In the genomic region with DNA sequence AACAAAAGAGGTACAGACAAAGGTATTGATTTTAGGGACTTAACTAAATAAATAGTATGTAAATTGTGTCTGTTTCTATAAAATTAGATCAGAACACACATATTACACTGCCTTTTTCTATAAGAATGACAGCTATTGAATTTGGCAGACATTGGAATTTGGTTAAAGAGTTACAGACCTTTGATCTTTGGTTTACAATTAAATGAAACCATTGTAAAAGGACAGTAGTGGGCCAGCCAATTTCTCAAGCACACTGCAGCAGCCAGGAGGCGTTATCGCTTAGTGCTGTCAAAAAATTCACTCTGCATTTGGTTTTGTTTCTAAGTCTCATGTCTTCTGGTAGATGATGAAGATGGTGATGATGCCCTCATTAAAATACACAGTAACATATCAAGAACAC, we compare ENCODE assay signal across 17 cellular contexts.
DNase-seq lines count a peak whose midpoint lies in the region; ATAC-seq, FAIRE-seq and TF ChIP-seq lines count a peak whose summit lies in the region.
"Had no signal": no experiment of that assay in that cellular context is flagged by ENCODE, and none has a peak within 500 bp of the region (broad histone marks: within the 10 kb centered on the region; RNA-seq: fewer than 3 reads in every experiment).

No MANE protein-coding gene starts in this region.

- H3K9me3 ChIP-seq in GM12878 (replicated peaks; ENCODE audit: control insufficient read depth, insufficient read depth, low read length) (no peaks in the 10 kb centered on the region), HepG2 (ENCODE audit: low read length) (no peaks in the 10 kb centered on the region), upper lobe of left lung (no peaks in the 10 kb centered on the region)

- TF ChIP-seq EP300 in GM12878 (IDR thresholded peaks at IDR 0.05; ENCODE audit: borderline replicate concordance in 1 of 2, control insufficient read depth in 1 of 2, low read depth in 2 of 2, low read length in 2 of 2) (no peak), HepG2 (IDR thresholded peaks at IDR 0.05; ENCODE audit: low read depth in 2 of 2, low read length in 2 of 2) (no peak), HepG2 (CRISPR knock-in tag; IDR thresholded peaks at IDR 0.05; ENCODE audit: borderline replicate concordance) (no peak), upper lobe of left lung (IDR thresholded peaks at IDR 0.05) (no peak)

- SMC1A ChIA-PET in GM12878 (lab: Charles Lee; ENCODE audit: uncharacterized antibody, unreplicated experiment), result interaction anchor here (1.4 kb wide), 1 partner anchor 434 kb away, joined by 4 read pairs; no protein-coding TSS in a partner anchor

- intact Hi-C loops in GM12878 (cut with micrococcal nuclease; ENCODE audit: unreplicated experiment), result no loop called here
- intact Hi-C loops in HepG2 (cut with micrococcal nuclease; ENCODE audit: unreplicated experiment), result loop anchor here (5.0 kb wide), 1 partner anchor 431 kb away; no protein-coding TSS in a partner anchor

- H3K79me2 ChIP-seq in GM12878 (ENCODE audit: control insufficient read depth, insufficient read depth, low read length), result no peaks in the 10 kb centered on the region
- H3K79me2 ChIP-seq in HepG2 (ENCODE audit: insufficient read depth, low read length), result no peaks in the 10 kb centered on the region

- H3K27ac ChIP-seq in GM12878 (ENCODE audit: control insufficient read depth, insufficient read depth) (no peak overlapping the region), HepG2 (ENCODE audit: extremely low read length, insufficient read depth, low read length) (no peak overlapping the region), upper lobe of left lung (no peak overlapping the region)

- no peaks in the 10 kb centered on the region for H3K4me1 ChIP-seq in GM12878 (ENCODE audit: control insufficient read depth, insufficient read depth, low read length)
- H3K4me1 ChIP-seq in HepG2 (ENCODE audit: insufficient read depth, low read length), result 0 out of 2 replicates have a peak, but pooled peaks cover 7% of the 10 kb centered on the region
- H3K4me1 ChIP-seq in upper lobe of left lung, result no peaks in the 10 kb centered on the region

- in situ Hi-C loops in GM12878 (cut with MboI), result no loop called here
- in situ Hi-C loops in HepG2 (cut with HindIII; ENCODE audit: extremely low pct_ligation_motif_present, low pct_unique_long_range_greater_than_20kb), result no loop called here

- CTCF ChIA-PET in GM12878 (lab: Yijun Ruan, JAX) (interaction anchor here (1.0 to 1.1 kb wide), 2 partner anchors 27 to 433 kb away, joined by 3 to 5 read pairs; no protein-coding TSS in a partner anchor), HepG2 (lab: Yijun Ruan, JAX; ENCODE audit: low intra/inter-chr PET ratio, low total read pairs) (no interaction called here)

- peak; percentile 24; the same call in 1 of the 2 replicates for TF ChIP-seq CTCF in AG10803 (conservative IDR thresholded peaks at IDR 0.05; ENCODE audit: low read length)
- peak in 2 of 3 experiments; percentile 8 to 27; a peak in 1 of 6 replicates for TF ChIP-seq CTCF in GM12878 (IDR thresholded peaks at IDR 0.05 in 2 of 3, conservative IDR thresholded peaks at IDR 0.05 in 1 of 3; ENCODE audit: control insufficient read depth in 2 of 3, extremely low read depth in 1 of 3, insufficient read depth in 1 of 3, low read depth in 3 of 3, low read length in 3 of 3)
- TF ChIP-seq CTCF in HepG2 (CRISPR knock-in tag; IDR thresholded peaks at IDR 0.05), result peak; percentile 55
- peak in 1 of 6 experiments; percentile 28 for TF ChIP-seq CTCF in upper lobe of left lung (IDR thresholded peaks at IDR 0.05)

- ATAC-seq in GM12878 (no peak), HepG2 (peak; percentile 85), GM19463 (IDR thresholded peaks at IDR 0.05; ENCODE audit: unreplicated experiment) (no peak), upper lobe of left lung (ENCODE audit: low FRiP score in 2 of 2) (no peak)
- ATAC-seq: activated naive CD4-positive, alpha-beta T cell treated with anti-CD3 and anti-CD28 coated beads, Interleukin-2, amount 50 U/mL, for 72 hours; stimulated activated memory B cell treated with anti-CD40 and anti-IgM and Interleukin-4, amounts not matched to agents 10 μg/mL and 1 μg/mL and 100 μg/mL, for 72 hours; T-helper 17 cell had no signal

- H3K36me3 ChIP-seq in GM12878 (ENCODE audit: control insufficient read depth in 2 of 2, insufficient read depth in 2 of 2, low read length in 1 of 2) (no peaks in the 10 kb centered on the region), HepG2 (replicated peaks in 1 of 2; ENCODE audit: control insufficient read depth in 1 of 2, insufficient read depth in 2 of 2, low read length in 2 of 2) (no peaks in the 10 kb centered on the region), upper lobe of left lung (no peaks in the 10 kb centered on the region)

- H3K4me3 ChIP-seq in AG10803 (ENCODE audit: low read length) (no peak overlapping the region), GM12878 (no peak overlapping the region), HepG2 (replicated peaks in 1 of 3; ENCODE audit: insufficient read depth in 1 of 3, low read depth in 2 of 3, low read length in 3 of 3) (no peak overlapping the region), upper lobe of left lung (no peak overlapping the region)

- POLR2A ChIA-PET in GM12878 (lab: Charles Lee) (no interaction called here), HepG2 (lab: Yijun Ruan, JAX) (no interaction called here)

- DNase-seq in AG10803 (ENCODE audit: low read depth) (no peak), HuH-7 (ENCODE audit: low spot score) (peak; percentile 6), GM12878 (ENCODE audit: low read depth, low spot score) (no peak), HepG2 (ENCODE audit: low spot score) (peak; percentile 50), upper lobe of left lung (no peak), SW 1271 (lab: John Stamatoyannopoulos, UW) (no peak), DMS79 treated with DMSO at 0.1 percent for 48 hours (lab: John Stamatoyannopoulos, UW) (no peak)
- DNase-seq: activated CD4-positive, alpha-beta T cell treated with anti-CD3 and anti-CD28 coated beads for 4 hours; activated T-cell treated with anti-CD3 and anti-CD28 coated beads for 4 hours; DMS 273 treated with DMSO at 0.1 percent for 48 hours; Kasumi-1; NCI-H1694 treated with DMSO at 0.1 percent for 48 hours; nephron progenitor cell; T-helper 17 cell had no signal

- 27% methylated on average over 2 of the region's 2 CpGs for WGBS in GM12878 (ENCODE audit: insufficient coverage, insufficient replicate concordance, low lambda C conversion rate, missing lambda C conversion rate)
- 28% methylated on average over 2 of the region's 2 CpGs for WGBS in HepG2 (ENCODE audit: low lambda C conversion rate)
- WGBS in upper lobe of left lung, 2 donors, result 70 to 80% methylated on average over 2 of the region's 2 CpGs

- no peaks in the 10 kb centered on the region for H4K20me1 ChIP-seq in GM12878 (ENCODE audit: control insufficient read depth, insufficient read depth)
- no peaks in the 10 kb centered on the region for H4K20me1 ChIP-seq in HepG2 (ENCODE audit: insufficient read depth, low read length)

- RAD21 ChIA-PET in GM12878 (lab: Charles Lee; ENCODE audit: unreplicated experiment), result no interaction called here

- TF ChIP-seq RAD21 in GM12878 (IDR thresholded peaks at IDR 0.05; ENCODE audit: insufficient read depth, low read depth, low read length), result no peak
- TF ChIP-seq RAD21 in HepG2 (CRISPR knock-in tag; IDR thresholded peaks at IDR 0.05), result no peak

- BruUV-seq in GM12878 (replicated peaks; lab: Mats Ljungman, UMichigan), result no TSS peak
- no TSS peak for BruUV-seq in HepG2 (replicated peaks; lab: Mats Ljungman, UMichigan)

- no peak overlapping the region for H3K9ac ChIP-seq in GM12878 (ENCODE audit: control insufficient read depth, insufficient read depth, low read length)
- H3K9ac ChIP-seq in HepG2 (ENCODE audit: insufficient read depth, low read depth, low read length), result no peak overlapping the region

- no peak overlapping the region for H3K4me2 ChIP-seq in GM12878 (ENCODE audit: control insufficient read depth, insufficient read depth)
- no peak overlapping the region for H3K4me2 ChIP-seq in HepG2 (ENCODE audit: low read depth, low read length)

- no peak for FAIRE-seq in GM12878 (lab: Jason Lieb, UNC)
- no peak for FAIRE-seq in HepG2 (lab: Jason Lieb, UNC)

- no peak for TF ChIP-seq POLR2A in GM12878 (IDR thresholded peaks at IDR 0.05; ENCODE audit: low read depth, low read length)
- no peak for TF ChIP-seq POLR2A in HepG2 (IDR thresholded peaks at IDR 0.05; ENCODE audit: insufficient read depth in 1 of 2, low read depth in 2 of 2, low read length in 2 of 2)
- TF ChIP-seq POLR2A in upper lobe of left lung (IDR thresholded peaks at IDR 0.05), result no peak

- no peak overlapping the region for H2AFZ ChIP-seq in GM12878 (ENCODE audit: control insufficient read depth, low read depth, low read length)
- H2AFZ ChIP-seq in HepG2 (ENCODE audit: low read length), result no peak overlapping the region

- H3K27me3 ChIP-seq in GM12878 (replicated peaks in 1 of 2; ENCODE audit: control insufficient read depth in 2 of 2, insufficient read depth in 2 of 2, low read length in 1 of 2) (no peaks in the 10 kb centered on the region), HepG2 (ENCODE audit: control insufficient read depth in 1 of 2, insufficient read depth in 2 of 2, low read length in 2 of 2) (no peaks in the 10 kb centered on the region), upper lobe of left lung (no peaks in the 10 kb centered on the region)

TF ChIP-seq in GM12878, 131 proteins besides CTCF, POLR2A, EP300 and RAD21:
- TF ChIP-seq FOS (IDR thresholded peaks at IDR 0.05; ENCODE audit: borderline replicate concordance, extremely low read depth, insufficient read length), result no peak
- TF ChIP-seq STAT1 (conservative IDR thresholded peaks at IDR 0.05), result no peak

TF ChIP-seq in HepG2, 621 proteins besides CTCF, POLR2A, EP300 and RAD21 (continues in another document):
- 0 out of 2 replicates have a peak, but pooled peaks have one; percentile 25 for TF ChIP-seq TCF7 (IDR thresholded peaks at IDR 0.05; ENCODE audit: low read depth)
- TF ChIP-seq TBX3 (IDR thresholded peaks at IDR 0.05; ENCODE audit: borderline replicate concordance), result no peak
- TF ChIP-seq SOX13 (IDR thresholded peaks at IDR 0.05), result no peak
- peak in 1 of 2 experiments; percentile 60; a peak in 2 of 4 replicates for TF ChIP-seq SOX13 (CRISPR knock-in tag; conservative IDR thresholded peaks at IDR 0.05 in 1 of 2, IDR thresholded peaks at IDR 0.05 in 1 of 2)
- TF ChIP-seq STAG1 (CRISPR knock-in tag; IDR thresholded peaks at IDR 0.05), result peak; percentile 32
- peak; percentile 35; the same call in 1 of the 2 replicates for TF ChIP-seq HNF4A (CRISPR knock-in tag; IDR thresholded peaks at IDR 0.05)

Comparison
In these comparisons a context has a peak if more than half of its experiments do, and no peak if none do; other contexts are left out.
1. DNase-seq: peak in HuH-7 (single experiment) and HepG2 (single experiment); none in AG10803 (single experiment), GM12878 (single experiment), upper lobe of left lung (0 of 2), SW 1271 (0 of 2) and DMS79 treated with DMSO at 0.1 percent for 48 hours (single experiment).